Comparison of ENCODE assay signal across 10 cellular contexts in the genomic region with DNA sequence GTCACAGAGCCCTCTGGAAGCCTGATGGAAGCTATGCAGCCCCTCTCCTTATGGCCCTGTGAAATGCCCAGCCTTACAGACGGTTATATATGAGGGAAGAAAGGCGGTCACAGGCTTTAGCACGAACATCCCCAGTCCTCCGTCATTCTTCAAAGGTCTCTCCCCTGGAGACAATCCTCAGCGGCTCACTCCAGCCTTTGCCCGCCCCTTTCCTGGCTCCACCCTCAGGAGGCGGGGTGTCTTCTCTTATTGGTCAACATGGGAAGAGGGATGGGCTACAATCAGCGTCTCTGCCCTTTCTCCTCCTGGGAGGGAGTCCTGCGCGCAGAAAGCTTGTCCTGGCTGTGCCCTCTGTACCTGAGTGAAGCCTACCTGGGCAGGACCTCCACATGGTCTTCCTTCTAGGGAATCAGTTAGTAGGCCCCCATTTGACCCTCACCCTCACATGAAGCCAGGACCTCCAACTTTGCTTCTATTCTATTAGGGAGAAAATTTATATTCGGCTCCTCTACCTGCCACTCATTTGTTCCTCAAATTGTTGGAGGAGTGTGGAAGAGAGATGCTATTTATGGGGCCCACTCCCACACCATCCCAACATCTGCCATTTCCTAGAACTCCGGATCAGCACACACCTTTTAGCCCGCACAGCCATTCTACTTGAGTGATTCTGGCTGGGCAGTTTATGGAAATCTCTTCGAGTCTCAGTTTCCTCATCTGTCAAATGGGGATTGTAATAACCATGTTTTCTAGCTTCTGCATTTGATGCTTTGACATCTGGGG.
DNase-seq lines count a peak whose midpoint lies in the region; TF ChIP-seq lines count a peak whose summit lies in the region.
"Had no signal": no experiment of that assay in that cellular context is flagged by ENCODE, and none has a peak within 500 bp of the region (broad histone marks: within the 10 kb centered on the region; RNA-seq: fewer than 3 reads in every experiment).

No MANE protein-coding gene starts in this region.

- H3K4me1 ChIP-seq in OCI-LY7 (ENCODE audit: insufficient read depth, low read length, poor library complexity, severe bottlenecking) (no peaks in the 10 kb centered on the region), testis (peaks cover 4% of the 10 kb centered on the region), osteoblast (ENCODE audit: insufficient read depth, low read length) (no peaks in the 10 kb centered on the region), adrenal gland (replicated peaks in 1 of 2) (no peaks in the 10 kb centered on the region)
- H3K4me1 ChIP-seq: Caco-2, SJSA1 had no signal

- TF ChIP-seq CTCF in OCI-LY7 (conservative IDR thresholded peaks at IDR 0.05; ENCODE audit: low read length) (no peak), testis (IDR thresholded peaks at IDR 0.05) (no peak), osteoblast (IDR thresholded peaks at IDR 0.05; ENCODE audit: extremely low read depth, low read depth, low read length) (no peak), adrenal gland (IDR thresholded peaks at IDR 0.05) (no peak)

- TF ChIP-seq POLR2A in testis (IDR thresholded peaks at IDR 0.05): no peak
- TF ChIP-seq POLR2A in adrenal gland (IDR thresholded peaks at IDR 0.05): no peak

- DNase-seq in stimulated activated CD4-positive, alpha-beta T cell treated with anti-CD3 and anti-CD28 coated beads, Interleukin-2, amount 100 ng/mL, for 24 hours: peak; percentile 24 to 46
- DNase-seq in stimulated activated CD4-positive, alpha-beta T cell treated with anti-CD3 and anti-CD28 coated beads, Interleukin-12 subunit alpha, Interleukin-12 subunit beta, amount 100 ng/mL, for 4 hours: no peak
- DNase-seq in OCI-LY7 (ENCODE audit: low spot score): peak; percentile 9
- peak; percentile 36 to 95 (median 78) for DNase-seq in head of caudate nucleus
- peak; percentile 54 for DNase-seq in testis
- no peak for DNase-seq in osteoblast (ENCODE audit: insufficient read length, low spot score, missing footprints)
- no peak for DNase-seq in NCI-H187 treated with DMSO at 0.1 percent for 48 hours (lab: John Stamatoyannopoulos, UW)
- DNase-seq in adrenal gland: no peak

- H3K27me3 ChIP-seq in testis (no peaks in the 10 kb centered on the region), osteoblast (ENCODE audit: insufficient read depth, low read length) (peaks cover 34% of the 10 kb centered on the region), adrenal gland (peaks cover 38% of the 10 kb centered on the region)

- H3K27ac ChIP-seq in OCI-LY7 (ENCODE audit: low read depth, low read length, poor library complexity, severe bottlenecking) (no peak overlapping the region), testis (no peak overlapping the region), osteoblast (ENCODE audit: low read depth, low read length) (no peak overlapping the region), adrenal gland (no peak overlapping the region)
- H3K27ac ChIP-seq: SJSA1 had no signal

- H3K79me2 ChIP-seq in OCI-LY7 (ENCODE audit: insufficient read depth, low read depth, low read length) (no peaks in the 10 kb centered on the region), osteoblast (ENCODE audit: insufficient read depth, low read length) (no peaks in the 10 kb centered on the region)

- H4K20me1 ChIP-seq in OCI-LY7 (ENCODE audit: insufficient read depth, low read length): no peaks in the 10 kb centered on the region
- H4K20me1 ChIP-seq in osteoblast (ENCODE audit: insufficient read depth, low read length): no peaks in the 10 kb centered on the region

- H3K9me3 ChIP-seq in OCI-LY7 (ENCODE audit: low read length) (no peaks in the 10 kb centered on the region), testis (no peaks in the 10 kb centered on the region), osteoblast (ENCODE audit: low read depth, low read length) (no peaks in the 10 kb centered on the region), adrenal gland (replicated peaks in 1 of 3) (no peaks in the 10 kb centered on the region)
- H3K9me3 ChIP-seq: Caco-2, SJSA1 had no signal

- H3K9me2 ChIP-seq in OCI-LY7 (ENCODE audit: insufficient read depth, low read length): no peaks in the 10 kb centered on the region

- WGBS in testis, 2 donors: 24 to 26% methylated on average over 14 of the region's 14 CpGs
- WGBS in adrenal gland, 4 donors: 31 to 47% (median 32%) methylated on average over 11 to 14 of the region's 14 CpGs

- POLR2A ChIA-PET in OCI-LY7 (lab: Charles Lee): no interaction called here

- H3K36me3 ChIP-seq in OCI-LY7 (ENCODE audit: insufficient read depth, low read length): no peaks in the 10 kb centered on the region
- H3K36me3 ChIP-seq in testis (ENCODE audit: low read depth, missing control alignments): no peaks in the 10 kb centered on the region
- no peaks in the 10 kb centered on the region for H3K36me3 ChIP-seq in osteoblast (ENCODE audit: insufficient read depth, low read length)
- H3K36me3 ChIP-seq in adrenal gland (replicated peaks in 1 of 2): no peaks in the 10 kb centered on the region
- H3K36me3 ChIP-seq: SJSA1 had no signal

- BruUV-seq in OCI-LY7 (replicated peaks; lab: Mats Ljungman, UMichigan): no TSS peak

- CTCF ChIA-PET in OCI-LY7 (lab: Charles Lee; ENCODE audit: unreplicated experiment): no interaction called here

- no peak overlapping the region for H3K4me3 ChIP-seq in OCI-LY7 (ENCODE audit: low read depth, low read length, poor library complexity, severe bottlenecking)
- no peak overlapping the region for H3K4me3 ChIP-seq in testis
- H3K4me3 ChIP-seq in osteoblast (ENCODE audit: insufficient read depth, low read length): no peak overlapping the region
- H3K4me3 ChIP-seq in adrenal gland: no peak overlapping the region
- H3K4me3 ChIP-seq: SJSA1 had no signal

- intact Hi-C loops in OCI-LY7 (cut with micrococcal nuclease; ENCODE audit: unreplicated experiment) (no loop called here), head of caudate nucleus (cut with DNase I) (no loop called here), testis (cut with DNase I; ENCODE audit: low total_unique reads) (no loop called here), adrenal gland (cut with DNase I) (no loop called here)

- no peak overlapping the region for H3K4me2 ChIP-seq in OCI-LY7 (ENCODE audit: low read length)
- H3K4me2 ChIP-seq in osteoblast (ENCODE audit: insufficient read depth, low read length): no peak overlapping the region

- H2AFZ ChIP-seq in OCI-LY7 (ENCODE audit: low read length) (no peak overlapping the region), osteoblast (ENCODE audit: low read length) (no peak overlapping the region)

Comparison
In these comparisons a context has a peak if more than half of its experiments do, and no peak if none do; other contexts are left out.
1. DNase-seq: peak in stimulated activated CD4-positive, alpha-beta T cell treated with anti-CD3 and anti-CD28 coated beads, Interleukin-2, amount 100 ng/mL, for 24 hours (2 of 2), OCI-LY7 (single experiment), head of caudate nucleus (42 of 42) and testis (single experiment); none in stimulated activated CD4-positive, alpha-beta T cell treated with anti-CD3 and anti-CD28 coated beads, Interleukin-12 subunit alpha, Interleukin-12 subunit beta, amount 100 ng/mL, for 4 hours (single experiment), osteoblast (single experiment), NCI-H187 treated with DMSO at 0.1 percent for 48 hours (single experiment) and adrenal gland (0 of 7).